Comparison of ENCODE assay signal across 21 cellular contexts in the genomic region with DNA sequence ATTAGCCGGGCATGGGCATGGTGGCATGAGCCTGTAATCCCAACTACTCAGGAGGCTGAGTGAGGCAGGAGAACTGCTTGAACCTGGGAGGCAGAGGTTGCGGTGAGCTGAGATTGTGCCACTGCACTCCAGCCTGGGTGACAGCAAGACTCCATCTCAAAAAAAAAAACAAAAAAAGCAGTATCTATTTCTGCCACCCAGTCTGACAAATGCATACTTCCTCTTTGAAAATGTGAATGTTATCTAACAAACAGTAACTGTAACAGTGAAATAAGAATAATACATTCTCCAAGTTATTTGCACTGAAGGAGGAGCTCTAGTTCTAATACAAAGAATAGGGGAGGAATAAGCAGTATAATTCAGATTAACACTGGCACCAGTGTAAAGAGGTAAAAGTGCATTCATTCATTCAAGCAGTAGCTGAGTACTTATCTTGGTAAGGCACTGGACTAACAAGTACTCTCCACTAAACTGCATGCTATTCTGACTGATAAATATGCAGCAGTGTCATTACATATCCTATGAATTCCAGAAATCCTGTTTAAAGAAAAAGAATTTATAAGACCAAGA. TPM values are rescaled to one million over a fixed set of nuclear protein-coding genes. Genes with fewer than 3 reads are reported as not detected.
A peak's percentile ranks its signal among the peaks of the same experiment; 100 is the strongest.
DNase-seq lines count a peak whose midpoint lies in the region; ATAC-seq, FAIRE-seq and TF ChIP-seq lines count a peak whose summit lies in the region.
"Had no signal": no experiment of that assay in that cellular context is flagged by ENCODE, and none has a peak within 500 bp of the region (broad histone marks: within the 10 kb centered on the region; RNA-seq: fewer than 3 reads in every experiment).

No MANE protein-coding gene starts in this region.

- H3K9me3 ChIP-seq in OCI-LY7 (ENCODE audit: low read length) = no peaks in the 10 kb centered on the region

- ATAC-seq in HG02852 (IDR thresholded peaks at IDR 0.05; ENCODE audit: unreplicated experiment) = peak; percentile 41
- ATAC-seq in memory B cell (ENCODE audit: low read depth) = peak; percentile 79
- ATAC-seq: GM23338, Panc1 had no signal

- no peak for TF ChIP-seq POLR2A in GM12891 (IDR thresholded peaks at IDR 0.05; ENCODE audit: low read depth, low read length)

- no peaks in the 10 kb centered on the region for H3K27me3 Mint-ChIP-seq in memory B cell
- H3K27me3 Mint-ChIP-seq: activated naive CD8-positive, alpha-beta T cell; brain had no signal

- CTCF ChIA-PET in OCI-LY7 (lab: Charles Lee; ENCODE audit: unreplicated experiment) = no interaction called here

- intact Hi-C loops in OCI-LY7 (cut with micrococcal nuclease; ENCODE audit: unreplicated experiment) = no loop called here

- H3K36me3 ChIP-seq in OCI-LY7 (ENCODE audit: insufficient read depth, low read length) = peaks cover 14% of the 10 kb centered on the region

- H4K20me1 ChIP-seq in OCI-LY7 (ENCODE audit: insufficient read depth, low read length) = peaks cover 5% of the 10 kb centered on the region; the same call in 1 of the 2 replicates

- H3K4me2 ChIP-seq in OCI-LY7 (ENCODE audit: low read length) = peak overlapping the region; percentile 53; the same call in 1 of the 2 replicates
- H3K4me2 ChIP-seq: GM23338 had no signal

- no peaks in the 10 kb centered on the region for H3K9me2 ChIP-seq in OCI-LY7 (ENCODE audit: insufficient read depth, low read length)

- H3K27ac ChIP-seq in OCI-LY7 (ENCODE audit: low read depth, low read length, poor library complexity, severe bottlenecking) = peak overlapping the region; percentile 33

- peak overlapping the region; percentile 11 for H3K4me3 Mint-ChIP-seq in memory B cell
- H3K4me3 Mint-ChIP-seq: activated naive CD8-positive, alpha-beta T cell; brain; GM23338 had no signal

- H3K4me1 ChIP-seq in OCI-LY7 (ENCODE audit: insufficient read depth, low read length, poor library complexity, severe bottlenecking) = peaks cover 20% of the 10 kb centered on the region

- peaks cover 2% of the 10 kb centered on the region for H3K9me3 Mint-ChIP-seq in memory B cell

- peaks cover 52% of the 10 kb centered on the region; the same call in 1 of the 2 replicates for H3K79me2 ChIP-seq in OCI-LY7 (ENCODE audit: insufficient read depth, low read depth, low read length)

- peaks cover 5% of the 10 kb centered on the region for H3K36me3 Mint-ChIP-seq in memory B cell

- DNase-seq in GM12891 (ENCODE audit: insufficient read length, low spot score) = no peak
- no peak for DNase-seq in OCI-LY7 (ENCODE audit: low spot score)
- no peak for DNase-seq in memory B cell (ENCODE audit: low spot score in 2 of 2)
- no peak for DNase-seq in hippocampal formation (lab: John Stamatoyannopoulos, UW)
- DNase-seq in NCI-H2171 treated with DMSO at 0.1 percent for 48 hours (lab: John Stamatoyannopoulos, UW) = no peak
- DNase-seq in iPS-NIHi11 (ENCODE audit: low spot score) = no peak
- DNase-seq: activated CD8-positive, alpha-beta memory T cell treated with anti-CD3 and anti-CD28 coated beads, Interleukin-2, amount 50 U/mL, for 48 hours; cortex of kidney; NCI-H1694; NCI-H510A; small intestine; trophoblast cell had no signal

- no peak overlapping the region for H2AFZ ChIP-seq in OCI-LY7 (ENCODE audit: low read length)
- H2AFZ ChIP-seq: GM23338 had no signal

- peaks cover 24% of the 10 kb centered on the region for H3K4me1 Mint-ChIP-seq in memory B cell
- H3K4me1 Mint-ChIP-seq: GM23338 had no signal

- peak overlapping the region; percentile 36 for H3K27ac Mint-ChIP-seq in memory B cell
- H3K27ac Mint-ChIP-seq: activated naive CD8-positive, alpha-beta T cell; brain; GM23338 had no signal

- no TSS peak for BruUV-seq in OCI-LY7 (replicated peaks; lab: Mats Ljungman, UMichigan)

- H3K4me3 ChIP-seq in OCI-LY7 (ENCODE audit: low read depth, low read length, poor library complexity, severe bottlenecking) = no peak overlapping the region
- H3K4me3 ChIP-seq: GM23338 had no signal

- peak; percentile 26 for FAIRE-seq in GM12891 (lab: Jason Lieb, UNC)

- POLR2A ChIA-PET in OCI-LY7 (lab: Charles Lee) = interaction anchor here (0.7 kb wide), 1 partner anchor 205 kb away, joined by 3 read pairs; no protein-coding TSS in a partner anchor

- TF ChIP-seq CTCF in OCI-LY7 (conservative IDR thresholded peaks at IDR 0.05; ENCODE audit: low read length) = no peak

TF ChIP-seq in GM12891, 5 proteins besides CTCF, POLR2A, EP300 and RAD21:
- no peak for TF ChIP-seq POU2F2 (IDR thresholded peaks at IDR 0.05; ENCODE audit: low read depth, low read length)
- no peak for TF ChIP-seq TAF1 (IDR thresholded peaks at IDR 0.05; ENCODE audit: low read depth, low read length)
- TF ChIP-seq POLR2AphosphoS5 (IDR thresholded peaks at IDR 0.05; ENCODE audit: low read depth, low read length) = no peak
- TF ChIP-seq PAX5 (IDR thresholded peaks at IDR 0.05; ENCODE audit: insufficient read depth, low read length, severe bottlenecking) = no peak
- no peak for TF ChIP-seq SPI1 (IDR thresholded peaks at IDR 0.05; ENCODE audit: low read depth, low read length)

RNA-seq across cellular contexts. Expression of gene VPS13C, which starts 12.9 kb away (rescaled TPM):
- polyA plus RNA-seq in GM12891 (2012; ENCODE audit: low read depth, missing spikeins) = 13.4 TPM
- 30.9 and 44.4 TPM in 2 replicates for total RNA-seq in OCI-LY7 (2014; rRNA removed; shearing (Covaris generic))
- total RNA-seq in OCI-LY7 (2022) = 60.6 and 66.8 TPM in 2 replicates

RNA-seq across cellular contexts. Expression of gene C2CD4A, which starts 19.4 kb away (rescaled TPM):
- not detected for polyA plus RNA-seq in GM12891 (2012; ENCODE audit: low read depth, missing spikeins)
- not detected in 2 replicates for total RNA-seq in OCI-LY7 (2014; rRNA removed; shearing (Covaris generic))
- not detected in 2 replicates for total RNA-seq in OCI-LY7 (2022)
- total RNA-seq: LHCN-M2, myocyte, posterior vena cava had no signal
- polyA plus RNA-seq: BJ, GM23338 had no signal
